ENCODE assay signal across 25 cellular contexts in the genomic region with DNA sequence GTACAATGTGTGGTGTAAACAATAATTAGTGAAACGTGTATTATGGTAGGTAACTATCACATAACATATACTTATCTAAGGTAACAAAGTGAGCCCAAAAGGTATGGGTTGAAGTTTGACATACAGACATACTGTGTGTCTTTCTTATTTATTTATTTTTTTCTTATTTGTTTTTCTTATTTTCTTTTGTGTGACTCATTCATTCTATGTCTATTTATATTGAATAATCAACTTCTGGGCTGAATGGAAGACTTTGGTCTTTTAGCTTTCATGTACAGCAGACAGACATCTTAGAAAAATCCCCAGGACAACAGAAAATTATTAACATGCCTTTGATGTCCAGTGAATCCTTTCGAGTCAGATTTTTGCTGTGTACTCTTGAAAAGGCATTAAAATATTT.
DNase-seq lines count a peak whose midpoint lies in the region; ATAC-seq, FAIRE-seq and TF ChIP-seq lines count a peak whose summit lies in the region.
"Had no signal": no experiment of that assay in that cellular context is flagged by ENCODE, and none has a peak within 500 bp of the region (broad histone marks: within the 10 kb centered on the region; RNA-seq: fewer than 3 reads in every experiment).

No MANE protein-coding gene starts in this region.

- no peaks in the 10 kb centered on the region for H3K79me1 ChIP-seq in trophoblast cell (ENCODE audit: low read length)

- peak; percentile 9 for FAIRE-seq in islet of Langerhans (lab: Jason Lieb, UNC)
- FAIRE-seq: A204.1, GM12878, GM12892 had no signal

- no peak overlapping the region for H2AFZ ChIP-seq in PC-3 (ENCODE audit: low read length)
- no peak overlapping the region for H2AFZ ChIP-seq in trophoblast cell (ENCODE audit: insufficient read depth, low read length, poor library complexity)

- H3K27ac ChIP-seq in PC-3 (ENCODE audit: low read length) (no peak overlapping the region), trophoblast cell (ENCODE audit: low read depth, low read length) (no peak overlapping the region)
- H3K27ac ChIP-seq: BLaER1 had no signal

- H3K18ac ChIP-seq in trophoblast cell (ENCODE audit: low read length): no peak overlapping the region

- intact Hi-C loops in PC-3 (cut with micrococcal nuclease): no loop called here

- CTCF ChIA-PET in PC-3 (lab: Charles Lee): no interaction called here

- no peaks in the 10 kb centered on the region for H3K36me3 ChIP-seq in PC-3 (ENCODE audit: low read depth, low read length)
- no peaks in the 10 kb centered on the region for H3K36me3 ChIP-seq in trophoblast cell (ENCODE audit: control insufficient read depth in 1 of 2, insufficient read depth in 2 of 2, low read length in 2 of 2)
- H3K36me3 ChIP-seq: BE2C, BLaER1 had no signal

- peak; percentile 38; the same call in 1 of the 2 replicates for ATAC-seq in PC-3

- H3K23ac ChIP-seq in trophoblast cell (ENCODE audit: low read length): no peak overlapping the region

- H3K9me3 ChIP-seq in PC-3 (ENCODE audit: low read length) (no peaks in the 10 kb centered on the region), trophoblast cell (ENCODE audit: insufficient read depth, low read depth, low read length) (no peaks in the 10 kb centered on the region)
- H3K9me3 ChIP-seq: BE2C had no signal

- H3K9me2 ChIP-seq in PC-3 (replicated peaks; ENCODE audit: low read length): no peaks in the 10 kb centered on the region

- peak; percentile 52 for DNase-seq in DMS53 (lab: John Stamatoyannopoulos, UW)
- DNase-seq in DMS53 treated with DMSO at 0.1 percent for 48 hours (lab: John Stamatoyannopoulos, UW; ENCODE audit: unreplicated experiment): peak; percentile 18
- DNase-seq in PC-3: no peak
- no peak for DNase-seq in NCI-H1092 treated with DMSO at 0.1 percent for 48 hours (lab: John Stamatoyannopoulos, UW)
- DNase-seq in NCI-H1694 (lab: John Stamatoyannopoulos, UW): no peak
- DNase-seq in trophoblast cell: no peak
- DNase-seq: 8988T; ACHN; BE2C; C1 segment of cervical spinal cord; CD4-positive, alpha-beta memory T cell; CD4-positive, CD25-positive, alpha-beta regulatory T cell; CD8-positive, alpha-beta memory T cell; COR-L47; DMS 273 treated with DMSO at 0.1 percent for 48 hours; DMS153; DMS79; DND-41; EL; GDM1 had no signal

- no peak overlapping the region for H4K91ac ChIP-seq in trophoblast cell (ENCODE audit: low read depth, low read length)

- no TSS peak for BruUV-seq in PC-3 (replicated peaks; lab: Mats Ljungman, UMichigan)

- H2AK5ac ChIP-seq in trophoblast cell (ENCODE audit: low read length): no peak overlapping the region

- H3K14ac ChIP-seq in trophoblast cell (ENCODE audit: low read length): no peak overlapping the region

- POLR2A ChIA-PET in PC-3 (lab: Charles Lee; ENCODE audit: unreplicated experiment): no interaction called here

- H3K4me1 ChIP-seq in PC-3 (ENCODE audit: insufficient read depth, low read length) (no peaks in the 10 kb centered on the region; the same call in 1 of the 2 replicates), trophoblast cell (ENCODE audit: control insufficient read depth in 1 of 2, insufficient read depth in 2 of 2, low read length in 2 of 2) (no peaks in the 10 kb centered on the region)

- no peak overlapping the region for H2BK12ac ChIP-seq in trophoblast cell (ENCODE audit: low read length)

- H3K4ac ChIP-seq in trophoblast cell (ENCODE audit: low read depth, low read length): no peak overlapping the region

- no peaks in the 10 kb centered on the region for H3F3A ChIP-seq in PC-3 (ENCODE audit: low read length, unreplicated experiment)

- WGBS in trophoblast cell (ENCODE audit: extremely low coverage, insufficient coverage, insufficient read length): no CpG with 5 or more reads among the region's 2 CpGs

- H3K4me3 ChIP-seq in PC-3 (ENCODE audit: low read length) (no peak overlapping the region), trophoblast cell (ENCODE audit: low read depth, low read length) (no peak overlapping the region)
- H3K4me3 ChIP-seq: BLaER1, GM12878 had no signal

- no peak overlapping the region for H4K12ac ChIP-seq in trophoblast cell (ENCODE audit: low read depth, low read length)

- no peaks in the 10 kb centered on the region for H4K20me1 ChIP-seq in PC-3 (ENCODE audit: low read length)
- H4K20me1 ChIP-seq: BLaER1 had no signal

- H3K9ac ChIP-seq in PC-3 (ENCODE audit: low read length): no peak overlapping the region
- no peak overlapping the region for H3K9ac ChIP-seq in trophoblast cell (ENCODE audit: low read length)
- H3K9ac ChIP-seq: BLaER1 had no signal

- H2BK120ac ChIP-seq in trophoblast cell (ENCODE audit: insufficient read depth, low read length, poor library complexity): no peak overlapping the region

- H3K79me2 ChIP-seq in PC-3 (ENCODE audit: low read length): no peaks in the 10 kb centered on the region
- H3K79me2 ChIP-seq in trophoblast cell (ENCODE audit: control insufficient read depth, insufficient read depth, low read length, poor library complexity): no peaks in the 10 kb centered on the region

- H3K27me3 ChIP-seq in PC-3 (ENCODE audit: low read length) (no peaks in the 10 kb centered on the region), trophoblast cell (ENCODE audit: insufficient read depth, low read length) (no peaks in the 10 kb centered on the region)
- H3K27me3 ChIP-seq: BE2C, BLaER1 had no signal

- no peak overlapping the region for H2BK5ac ChIP-seq in trophoblast cell (ENCODE audit: low read depth, low read length, poor library complexity)

- H4K8ac ChIP-seq in trophoblast cell (ENCODE audit: low read depth, low read length): no peak overlapping the region

- no peak for TF ChIP-seq CTCF in PC-3 (conservative IDR thresholded peaks at IDR 0.05; ENCODE audit: low read depth, low read length)

- H3K4me2 ChIP-seq in PC-3 (ENCODE audit: low read length): no peak overlapping the region
- no peak overlapping the region for H3K4me2 ChIP-seq in trophoblast cell (ENCODE audit: low read length)
- H3K4me2 ChIP-seq: BLaER1 had no signal

Comparison
In these comparisons a context has a peak if more than half of its experiments do, and no peak if none do; other contexts are left out.
1. DNase-seq: peak in DMS53 (single experiment) and DMS53 treated with DMSO at 0.1 percent for 48 hours (single experiment); none in PC-3 (single experiment), NCI-H1092 treated with DMSO at 0.1 percent for 48 hours (single experiment), NCI-H1694 (single experiment) and trophoblast cell (0 of 2).